Comparison of ENCODE assay signal across 8 cellular contexts in genomic region chr1:85200870-85201339, GRCh38. TPM values are rescaled to one million over a fixed set of nuclear protein-coding genes. Genes with fewer than 3 reads are reported as not detected.
DNase-seq lines count a peak whose midpoint lies in the region; ATAC-seq, FAIRE-seq and TF ChIP-seq lines count a peak whose summit lies in the region.

A gene with protein sequence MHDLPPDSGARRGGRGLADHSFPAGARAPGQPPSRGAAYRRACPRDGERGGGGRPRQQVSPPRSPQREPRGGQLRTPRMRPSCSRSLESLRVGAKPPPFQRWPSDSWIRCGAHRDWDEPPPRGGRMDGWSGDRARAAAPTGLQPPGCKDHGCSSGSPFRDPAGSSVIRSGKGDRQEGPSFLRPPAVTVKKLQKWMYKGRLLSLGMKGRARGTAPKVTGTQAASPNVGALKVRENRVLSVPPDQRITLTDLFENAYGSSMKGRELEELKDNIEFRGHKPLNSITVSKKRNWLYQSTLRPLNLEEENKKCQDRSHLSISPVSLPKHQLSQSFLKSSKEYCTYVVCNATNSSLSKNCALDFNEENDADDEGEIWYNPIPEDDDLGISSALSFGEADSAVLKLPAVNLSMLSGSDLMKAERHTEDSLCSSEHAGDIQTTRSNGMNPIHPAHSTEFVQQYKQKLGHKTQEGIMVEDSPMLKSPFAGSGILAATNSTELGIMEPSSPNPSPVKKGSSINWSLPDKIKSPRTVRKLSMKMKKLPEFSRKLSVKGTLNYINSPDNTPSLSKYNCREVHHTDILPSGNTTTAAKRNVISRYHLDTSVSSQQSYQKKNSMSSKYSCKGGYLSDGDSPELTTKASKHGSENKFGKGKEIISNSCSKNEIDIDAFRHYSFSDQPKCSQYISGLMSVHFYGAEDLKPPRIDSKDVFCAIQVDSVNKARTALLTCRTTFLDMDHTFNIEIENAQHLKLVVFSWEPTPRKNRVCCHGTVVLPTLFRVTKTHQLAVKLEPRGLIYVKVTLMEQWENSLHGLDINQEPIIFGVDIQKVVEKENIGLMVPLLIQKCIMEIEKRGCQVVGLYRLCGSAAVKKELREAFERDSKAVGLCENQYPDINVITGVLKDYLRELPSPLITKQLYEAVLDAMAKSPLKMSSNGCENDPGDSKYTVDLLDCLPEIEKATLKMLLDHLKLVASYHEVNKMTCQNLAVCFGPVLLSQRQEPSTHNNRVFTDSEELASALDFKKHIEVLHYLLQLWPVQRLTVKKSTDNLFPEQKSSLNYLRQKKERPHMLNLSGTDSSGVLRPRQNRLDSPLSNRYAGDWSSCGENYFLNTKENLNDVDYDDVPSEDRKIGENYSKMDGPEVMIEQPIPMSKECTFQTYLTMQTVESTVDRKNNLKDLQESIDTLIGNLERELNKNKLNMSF (minus strand): TSS chr1:85201016. CDS start chr1:85200996, 20 bp downstream.

- peak; percentile 66 for ATAC-seq in HG02571 (IDR thresholded peaks at IDR 0.05; ENCODE audit: unreplicated experiment)

- H3K4me3 Mint-ChIP-seq in brain: peak within 1 kb of the TSS; percentile 88 to 96 (median 94)

- no peaks in the 10 kb centered on the region for H3K36me3 Mint-ChIP-seq in brain

- H3K36me3 ChIP-seq in small intestine (ENCODE audit: control insufficient read depth in 2 of 2, insufficient read depth in 2 of 2, low read length in 2 of 2): no peaks in the 10 kb centered on the region

- WGBS in small intestine, 3 donors: 0 to 1% (median 0%) methylated on average over 31 to 59 of the region's 59 CpGs

- no peaks in the 10 kb centered on the region for H3K9me3 Mint-ChIP-seq in brain

- no peak for TF ChIP-seq CTCF in GM12875 (IDR thresholded peaks at IDR 0.05; ENCODE audit: borderline replicate concordance, insufficient read depth, low read depth, low read length)
- TF ChIP-seq CTCF in brain (conservative IDR thresholded peaks at IDR 0.05): no peak

- peaks cover 23% of the 10 kb centered on the region for H3K27me3 Mint-ChIP-seq in brain

- H3K9me3 ChIP-seq in small intestine (ENCODE audit: control insufficient read depth, low read depth): no peaks in the 10 kb centered on the region

- peak within 1 kb of the TSS; percentile 97 for H3K27ac ChIP-seq in small intestine (ENCODE audit: low read depth in 1 of 2, low read length in 1 of 2)

- H3K27me3 ChIP-seq in small intestine (ENCODE audit: control insufficient read depth in 2 of 2, insufficient read depth in 2 of 2, low read length in 2 of 2): no peaks in the 10 kb centered on the region

- peaks cover 43% of the 10 kb centered on the region for H3K4me1 Mint-ChIP-seq in brain

- FAIRE-seq in small intestine (lab: Jason Lieb, UNC): no peak

- DNase-seq in NCI-H1105 treated with DMSO at 0.1 percent for 48 hours (lab: John Stamatoyannopoulos, UW): peak; percentile 60
- peak; percentile 69 for DNase-seq in T-helper 9 cell
- peak; percentile 86 for DNase-seq in iPS-NIHi11 (ENCODE audit: low spot score)
- DNase-seq in small intestine: peak; percentile 84
- no peak for DNase-seq in amniotic stem cell (lab: John Stamatoyannopoulos, UW)

- H3K27ac Mint-ChIP-seq in brain: peak within 1 kb of the TSS in 4 of 5 experiments; percentile 67 to 92 (median 86)

- peak within 1 kb of the TSS; percentile 91 for H3K4me3 ChIP-seq in GM12875 (ENCODE audit: low read depth, low read length)
- peak within 1 kb of the TSS; percentile 79 to 87 for H3K4me3 ChIP-seq in small intestine (ENCODE audit: low read depth in 1 of 2, low read length in 2 of 2)

- H3K4me1 ChIP-seq in small intestine (ENCODE audit: control insufficient read depth in 2 of 2, insufficient read depth in 1 of 2, low read depth in 1 of 2, low read length in 1 of 2): peaks cover 0 to 2% of the 10 kb centered on the region in 2 donors

RNA-seq across cellular contexts. Expression of the gene that starts here (rescaled TPM):
- 0.49 TPM for polyA plus RNA-seq in brain (ENCODE audit: insufficient read depth, low read depth, low replicate concordance)
- polyA plus RNA-seq in small intestine: 1 to 10 TPM; 1.4 to 2.2 (median 1.5) TPM
